15 cellular contexts compared by ENCODE assay signal in genomic region chr1:3126756-3127718, GRCh38. TPM values are rescaled to one million over a fixed set of nuclear protein-coding genes. Genes with fewer than 3 reads are reported as not detected.
DNase-seq lines count a peak whose midpoint lies in the region; ATAC-seq and TF ChIP-seq lines count a peak whose summit lies in the region.
"Had no signal": no experiment of that assay in that cellular context is flagged by ENCODE, and none has a peak within 500 bp of the region (broad histone marks: within the 10 kb centered on the region; RNA-seq: fewer than 3 reads in every experiment).

No MANE protein-coding gene starts in this region.

- no peak for TF ChIP-seq CTCF in brain (conservative IDR thresholded peaks at IDR 0.05)
- no peak for TF ChIP-seq CTCF in cardiac muscle cell (IDR thresholded peaks at IDR 0.05; ENCODE audit: low read depth, low read length)
- TF ChIP-seq CTCF in ovary (IDR thresholded peaks at IDR 0.05) = no peak
- TF ChIP-seq CTCF in upper lobe of right lung (IDR thresholded peaks at IDR 0.05) = no peak
- no peak for TF ChIP-seq CTCF in mucosa of descending colon (IDR thresholded peaks at IDR 0.05)

- DNase-seq in cardiac muscle cell (ENCODE audit: low read depth in 1 of 2, low spot score in 1 of 2) = peak in 1 of 2 donors; percentile 6
- DNase-seq in ovary = peak in 3 of 5 donors; percentile 37 to 67 (median 53)
- no peak for DNase-seq in upper lobe of right lung
- no peak for DNase-seq in Kasumi-1 (lab: John Stamatoyannopoulos, UW)
- DNase-seq in NCI-H2227 treated with DMSO at 0.1 percent for 48 hours (lab: John Stamatoyannopoulos, UW) = no peak
- no peak for DNase-seq in mucosa of descending colon
- DNase-seq: activated naive CD8-positive, alpha-beta T cell treated with anti-CD3 and anti-CD28 coated beads for 36 hours; CD4-positive, CD25-positive, alpha-beta regulatory T cell; effector CD8-positive, alpha-beta T cell; NCI-H2081 treated with DMSO at 0.1 percent for 48 hours; stimulated activated CD4-positive, alpha-beta T cell treated with anti-CD3 and anti-CD28 coated beads, Interleukin-4, amount 100 ng/mL, for 1 hour had no signal

- H3K4me3 Mint-ChIP-seq in brain = peak overlapping the region in 4 of 5 experiments; percentile 14 to 70 (median 57)
- H3K4me3 Mint-ChIP-seq: activated naive CD8-positive, alpha-beta T cell treated with anti-CD3 and anti-CD28 coated beads for 36 hours; CD4-positive, CD25-positive, alpha-beta regulatory T cell; stimulated activated effector memory CD8-positive, alpha-beta T cell treated with anti-CD3 and anti-CD28 coated beads, Interleukin-12 subunit alpha, Interleukin-12 subunit beta, amount 100 ng/mL, for 72 hours had no signal

- no peak for TF ChIP-seq EP300 in ovary (IDR thresholded peaks at IDR 0.05)

- H3K9me3 Mint-ChIP-seq in brain = peaks cover 0 to 3% (median 0%) of the 10 kb centered on the region in 5 experiments
- H3K9me3 Mint-ChIP-seq: activated naive CD8-positive, alpha-beta T cell treated with anti-CD3 and anti-CD28 coated beads for 36 hours; CD4-positive, CD25-positive, alpha-beta regulatory T cell; stimulated activated effector memory CD8-positive, alpha-beta T cell treated with anti-CD3 and anti-CD28 coated beads, Interleukin-12 subunit alpha, Interleukin-12 subunit beta, amount 100 ng/mL, for 72 hours had no signal

- peak overlapping the region; percentile 36 for H3K27ac ChIP-seq in cardiac muscle cell
- H3K27ac ChIP-seq in ovary = peak overlapping the region; percentile 75 to 85
- H3K27ac ChIP-seq in upper lobe of right lung = peak overlapping the region; percentile 68
- H3K27ac ChIP-seq: SK-N-MC had no signal

- WGBS in ovary, 3 donors = 21 to 26% (median 26%) methylated on average over 29 of the region's 29 CpGs

- TF ChIP-seq POLR2A in ovary (IDR thresholded peaks at IDR 0.05) = no peak

- no peak overlapping the region for H3K4me3 ChIP-seq in cardiac muscle cell
- no peak overlapping the region for H3K4me3 ChIP-seq in ovary
- H3K4me3 ChIP-seq in upper lobe of right lung = no peak overlapping the region
- no peak overlapping the region for H3K4me3 ChIP-seq in mucosa of descending colon
- H3K4me3 ChIP-seq: SK-N-MC had no signal

- intact Hi-C loops in ovary (cut with DNase I) = no loop called here
- intact Hi-C loops in upper lobe of right lung (cut with DNase I) = no loop called here
- intact Hi-C loops in mucosa of descending colon (cut with DNase I, micrococcal nuclease) = no loop called here

- H3K36me3 Mint-ChIP-seq in brain = no peaks in the 10 kb centered on the region
- H3K36me3 Mint-ChIP-seq: activated naive CD8-positive, alpha-beta T cell treated with anti-CD3 and anti-CD28 coated beads for 36 hours; CD4-positive, CD25-positive, alpha-beta regulatory T cell; stimulated activated effector memory CD8-positive, alpha-beta T cell treated with anti-CD3 and anti-CD28 coated beads, Interleukin-12 subunit alpha, Interleukin-12 subunit beta, amount 100 ng/mL, for 72 hours had no signal

- peak overlapping the region; percentile 76 to 96 (median 93) for H3K27ac Mint-ChIP-seq in brain
- H3K27ac Mint-ChIP-seq: activated naive CD8-positive, alpha-beta T cell treated with anti-CD3 and anti-CD28 coated beads for 36 hours; stimulated activated effector memory CD8-positive, alpha-beta T cell treated with anti-CD3 and anti-CD28 coated beads, Interleukin-12 subunit alpha, Interleukin-12 subunit beta, amount 100 ng/mL, for 72 hours had no signal

- no peak for ATAC-seq in upper lobe of right lung
- no peak for ATAC-seq in mucosa of descending colon
- ATAC-seq: stimulated activated effector memory CD8-positive, alpha-beta T cell treated with anti-CD3 and anti-CD28 coated beads, Interleukin-12 subunit alpha, Interleukin-12 subunit beta, amount 100 ng/mL, for 72 hours had no signal

- no peaks in the 10 kb centered on the region for H3K9me3 ChIP-seq in cardiac muscle cell (ENCODE audit: low read depth)
- H3K9me3 ChIP-seq in ovary = no peaks in the 10 kb centered on the region
- no peaks in the 10 kb centered on the region for H3K9me3 ChIP-seq in upper lobe of right lung
- no peaks in the 10 kb centered on the region for H3K9me3 ChIP-seq in mucosa of descending colon

- no peaks in the 10 kb centered on the region for H3K27me3 Mint-ChIP-seq in brain
- H3K27me3 Mint-ChIP-seq: activated naive CD8-positive, alpha-beta T cell treated with anti-CD3 and anti-CD28 coated beads for 36 hours; CD4-positive, CD25-positive, alpha-beta regulatory T cell had no signal

- H3K36me3 ChIP-seq in cardiac muscle cell (no peaks in the 10 kb centered on the region), ovary (no peaks in the 10 kb centered on the region), upper lobe of right lung (no peaks in the 10 kb centered on the region), mucosa of descending colon (ENCODE audit: low read depth) (no peaks in the 10 kb centered on the region)

- H3K4me1 Mint-ChIP-seq in brain = peaks cover 98% of the 10 kb centered on the region
- H3K4me1 Mint-ChIP-seq: activated naive CD8-positive, alpha-beta T cell treated with anti-CD3 and anti-CD28 coated beads for 36 hours; CD4-positive, CD25-positive, alpha-beta regulatory T cell; stimulated activated effector memory CD8-positive, alpha-beta T cell treated with anti-CD3 and anti-CD28 coated beads, Interleukin-12 subunit alpha, Interleukin-12 subunit beta, amount 100 ng/mL, for 72 hours had no signal

- H3K4me1 ChIP-seq in cardiac muscle cell (ENCODE audit: low read depth) (peaks cover 41% of the 10 kb centered on the region), ovary (ENCODE audit: insufficient read depth) (peaks cover 40% of the 10 kb centered on the region), upper lobe of right lung (peaks cover 21% of the 10 kb centered on the region), mucosa of descending colon (ENCODE audit: low read depth) (no peaks in the 10 kb centered on the region)

- H3K27me3 ChIP-seq in cardiac muscle cell = no peaks in the 10 kb centered on the region
- H3K27me3 ChIP-seq in ovary = no peaks in the 10 kb centered on the region
- no peaks in the 10 kb centered on the region for H3K27me3 ChIP-seq in upper lobe of right lung

RNA-seq across cellular contexts. Expression of gene PRDM16, which starts 58.0 kb away (rescaled TPM):
- polyA plus RNA-seq in brain (ENCODE audit: insufficient read depth, low read depth, low replicate concordance) (2.4 TPM), cardiac muscle cell (40.8 and 41.8 TPM in 2 replicates), ovary (1 to 10 TPM; 1.3 to 1.9 TPM)
- total RNA-seq in cardiac muscle cell (27.6 and 55.8 TPM in 2 replicates), ovary (10 to 100 TPM in 2 of 7 donors, 1 to 10 TPM in 5; 1.1 to 17.3 (median 4.3) TPM), upper lobe of right lung (21.0 TPM), mucosa of descending colon (1 to 10 TPM; 1.6 to 2.5 (median 2.4) TPM)
- total RNA-seq: LHCN-M2 had no signal
- polyA plus RNA-seq: CD4-positive, CD25-positive, alpha-beta regulatory T cell had no signal

Comparison
In these comparisons a context has a peak if more than half of its experiments do, and no peak if none do; other contexts are left out.
1. DNase-seq: peak in ovary (3 of 5); none in upper lobe of right lung (single experiment), Kasumi-1 (0 of 2), NCI-H2227 treated with DMSO at 0.1 percent for 48 hours (single experiment) and mucosa of descending colon (0 of 3).
2. Peak in every context shown above with its lines, with median percentiles within 50 percentile points of each other: H3K27ac ChIP-seq.